ENCODE assay signal across 1 cellular context in the genomic region with DNA sequence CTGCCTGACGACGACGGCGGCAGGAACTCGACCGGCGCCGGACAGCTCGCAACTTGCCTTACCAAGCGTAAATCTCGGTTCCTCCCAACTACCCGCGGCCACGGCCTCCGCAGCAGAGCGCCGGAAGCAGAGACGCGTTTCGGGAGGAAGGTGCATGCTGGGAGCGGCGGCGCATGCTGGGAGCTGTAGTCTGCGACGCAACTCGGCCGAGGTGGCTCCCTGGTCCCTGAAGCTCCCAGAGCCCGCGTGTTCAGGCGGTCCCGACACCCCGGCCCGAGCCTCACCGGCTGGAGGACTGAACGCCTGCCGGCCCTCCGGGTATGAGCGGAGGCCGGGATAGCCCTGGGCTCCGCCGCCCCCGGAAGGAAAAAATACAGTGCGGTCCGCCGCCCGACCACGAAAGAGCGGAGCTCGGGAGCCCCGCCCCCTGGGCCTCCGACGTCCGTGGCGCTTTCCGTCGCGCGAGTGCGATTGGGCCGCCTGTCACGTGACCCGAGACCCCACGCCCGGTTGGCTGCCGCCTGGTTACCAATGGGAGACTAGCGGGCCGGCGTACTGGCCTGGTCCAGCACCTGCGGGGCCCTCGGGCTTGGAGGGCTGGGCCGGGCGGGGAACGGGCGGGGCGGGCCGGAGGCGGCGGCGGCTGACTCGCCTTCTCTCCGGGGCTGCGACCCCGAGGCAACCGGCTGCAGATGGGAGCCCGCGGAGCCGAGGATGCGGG.
TF ChIP-seq lines count a peak whose summit lies in the region.

A gene with protein sequence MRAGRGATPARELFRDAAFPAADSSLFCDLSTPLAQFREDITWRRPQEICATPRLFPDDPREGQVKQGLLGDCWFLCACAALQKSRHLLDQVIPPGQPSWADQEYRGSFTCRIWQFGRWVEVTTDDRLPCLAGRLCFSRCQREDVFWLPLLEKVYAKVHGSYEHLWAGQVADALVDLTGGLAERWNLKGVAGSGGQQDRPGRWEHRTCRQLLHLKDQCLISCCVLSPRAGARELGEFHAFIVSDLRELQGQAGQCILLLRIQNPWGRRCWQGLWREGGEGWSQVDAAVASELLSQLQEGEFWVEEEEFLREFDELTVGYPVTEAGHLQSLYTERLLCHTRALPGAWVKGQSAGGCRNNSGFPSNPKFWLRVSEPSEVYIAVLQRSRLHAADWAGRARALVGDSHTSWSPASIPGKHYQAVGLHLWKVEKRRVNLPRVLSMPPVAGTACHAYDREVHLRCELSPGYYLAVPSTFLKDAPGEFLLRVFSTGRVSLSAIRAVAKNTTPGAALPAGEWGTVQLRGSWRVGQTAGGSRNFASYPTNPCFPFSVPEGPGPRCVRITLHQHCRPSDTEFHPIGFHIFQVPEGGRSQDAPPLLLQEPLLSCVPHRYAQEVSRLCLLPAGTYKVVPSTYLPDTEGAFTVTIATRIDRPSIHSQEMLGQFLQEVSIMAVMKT (plus strand): TSS at position 537 of the 721 bp plus-strand sequence. CDS start 178 bp downstream, at position 715.

TF ChIP-seq in HepG2, 621 proteins besides CTCF, POLR2A, EP300 and RAD21 (continued from another document and continues in another):
- TF ChIP-seq, protein P1, sequence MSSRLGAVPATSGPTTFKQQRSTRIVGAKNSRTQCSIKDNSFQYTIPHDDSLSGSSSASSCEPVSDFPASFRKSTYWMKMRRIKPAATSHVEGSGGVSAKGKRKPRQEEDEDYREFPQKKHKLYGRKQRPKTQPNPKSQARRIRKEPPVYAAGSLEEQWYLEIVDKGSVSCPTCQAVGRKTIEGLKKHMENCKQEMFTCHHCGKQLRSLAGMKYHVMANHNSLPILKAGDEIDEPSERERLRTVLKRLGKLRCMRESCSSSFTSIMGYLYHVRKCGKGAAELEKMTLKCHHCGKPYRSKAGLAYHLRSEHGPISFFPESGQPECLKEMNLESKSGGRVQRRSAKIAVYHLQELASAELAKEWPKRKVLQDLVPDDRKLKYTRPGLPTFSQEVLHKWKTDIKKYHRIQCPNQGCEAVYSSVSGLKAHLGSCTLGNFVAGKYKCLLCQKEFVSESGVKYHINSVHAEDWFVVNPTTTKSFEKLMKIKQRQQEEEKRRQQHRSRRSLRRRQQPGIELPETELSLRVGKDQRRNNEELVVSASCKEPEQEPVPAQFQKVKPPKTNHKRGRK (CRISPR knock-in tag; IDR thresholded peaks at IDR 0.05) = peak; percentile 67; the same call in 1 of the 2 replicates
- TF ChIP-seq NAIF1 (CRISPR knock-in tag; IDR thresholded peaks at IDR 0.05; ENCODE audit: borderline replicate concordance) (0 out of 2 replicates have a peak, but pooled peaks have one; percentile 19), U2AF2 (IDR thresholded peaks at IDR 0.05; ENCODE audit: low read depth, low read length) (peak; percentile 78; the same call in 1 of the 2 replicates), ARNT (IDR thresholded peaks at IDR 0.05) (no peak), CEBPB (IDR thresholded peaks at IDR 0.05; ENCODE audit: borderline replicate concordance, low read depth, low read length) (no peak), PCBP2 (optimal IDR thresholded peaks at IDR 0.05; ENCODE audit: low read depth, low read length, poor library complexity, severe bottlenecking) (no peak), CREM (IDR thresholded peaks at IDR 0.05) (peak; percentile 97), CREM (CRISPR knock-in tag; IDR thresholded peaks at IDR 0.05) (no peak), ZNF12 (CRISPR knock-in tag; IDR thresholded peaks at IDR 0.05) (peak; percentile 69; the same call in 1 of the 2 replicates), CC2D1A (CRISPR knock-in tag; IDR thresholded peaks at IDR 0.05) (no peak), ZNF563 (CRISPR knock-in tag; IDR thresholded peaks at IDR 0.05) (peak; percentile 89), MYC (CRISPR knock-in tag; IDR thresholded peaks at IDR 0.05; ENCODE audit: borderline replicate concordance) (peak; percentile 87), ZSCAN21 (CRISPR knock-in tag; IDR thresholded peaks at IDR 0.05; ENCODE audit: borderline replicate concordance) (peak; percentile 28; the same call in 1 of the 2 replicates), ZNF777 (CRISPR knock-in tag; IDR thresholded peaks at IDR 0.05) (0 out of 2 replicates have a peak, but pooled peaks have one; percentile 47), EHMT2 (IDR thresholded peaks at IDR 0.05; ENCODE audit: borderline replicate concordance, low read depth, low read length) (no peak), AGO2 (optimal IDR thresholded peaks at IDR 0.05; ENCODE audit: low read depth, low read length) (peak; percentile 91), ZNF296 (CRISPR knock-in tag; conservative IDR thresholded peaks at IDR 0.05) (peak; percentile 80; the same call in 1 of the 2 replicates), MATR3 (CRISPR knock-in tag; IDR thresholded peaks at IDR 0.05) (no peak), ZNF780A (CRISPR knock-in tag; IDR thresholded peaks at IDR 0.05) (no peak), CHD2 (IDR thresholded peaks at IDR 0.05; ENCODE audit: low read depth, low read length) (peak; percentile 60), RFXANK (CRISPR knock-in tag; IDR thresholded peaks at IDR 0.05) (peak; percentile 59; the same call in 1 of the 2 replicates), ZNF350 (CRISPR knock-in tag; IDR thresholded peaks at IDR 0.05; ENCODE audit: borderline replicate concordance, low read depth) (peak; percentile 36; the same call in 1 of the 2 replicates), ZNF616 (CRISPR knock-in tag; IDR thresholded peaks at IDR 0.05; ENCODE audit: low read depth) (0 out of 2 replicates have a peak, but pooled peaks have one; percentile 17), HOXA7 (CRISPR knock-in tag; IDR thresholded peaks at IDR 0.05) (0 out of 2 replicates have a peak, but pooled peaks have one; percentile 76), ZNF75D (CRISPR knock-in tag; IDR thresholded peaks at IDR 0.05; ENCODE audit: borderline replicate concordance) (no peak), MXD4 (CRISPR knock-in tag; IDR thresholded peaks at IDR 0.05) (peak; percentile 65)
- TF ChIP-seq, protein P2, sequence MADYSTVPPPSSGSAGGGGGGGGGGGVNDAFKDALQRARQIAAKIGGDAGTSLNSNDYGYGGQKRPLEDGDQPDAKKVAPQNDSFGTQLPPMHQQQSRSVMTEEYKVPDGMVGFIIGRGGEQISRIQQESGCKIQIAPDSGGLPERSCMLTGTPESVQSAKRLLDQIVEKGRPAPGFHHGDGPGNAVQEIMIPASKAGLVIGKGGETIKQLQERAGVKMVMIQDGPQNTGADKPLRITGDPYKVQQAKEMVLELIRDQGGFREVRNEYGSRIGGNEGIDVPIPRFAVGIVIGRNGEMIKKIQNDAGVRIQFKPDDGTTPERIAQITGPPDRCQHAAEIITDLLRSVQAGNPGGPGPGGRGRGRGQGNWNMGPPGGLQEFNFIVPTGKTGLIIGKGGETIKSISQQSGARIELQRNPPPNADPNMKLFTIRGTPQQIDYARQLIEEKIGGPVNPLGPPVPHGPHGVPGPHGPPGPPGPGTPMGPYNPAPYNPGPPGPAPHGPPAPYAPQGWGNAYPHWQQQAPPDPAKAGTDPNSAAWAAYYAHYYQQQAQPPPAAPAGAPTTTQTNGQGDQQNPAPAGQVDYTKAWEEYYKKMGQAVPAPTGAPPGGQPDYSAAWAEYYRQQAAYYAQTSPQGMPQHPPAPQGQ (CRISPR knock-in tag; IDR thresholded peaks at IDR 0.05; ENCODE audit: borderline replicate concordance) = no peak; the same call in 1 of the 2 replicates
- TF ChIP-seq, protein P3, sequence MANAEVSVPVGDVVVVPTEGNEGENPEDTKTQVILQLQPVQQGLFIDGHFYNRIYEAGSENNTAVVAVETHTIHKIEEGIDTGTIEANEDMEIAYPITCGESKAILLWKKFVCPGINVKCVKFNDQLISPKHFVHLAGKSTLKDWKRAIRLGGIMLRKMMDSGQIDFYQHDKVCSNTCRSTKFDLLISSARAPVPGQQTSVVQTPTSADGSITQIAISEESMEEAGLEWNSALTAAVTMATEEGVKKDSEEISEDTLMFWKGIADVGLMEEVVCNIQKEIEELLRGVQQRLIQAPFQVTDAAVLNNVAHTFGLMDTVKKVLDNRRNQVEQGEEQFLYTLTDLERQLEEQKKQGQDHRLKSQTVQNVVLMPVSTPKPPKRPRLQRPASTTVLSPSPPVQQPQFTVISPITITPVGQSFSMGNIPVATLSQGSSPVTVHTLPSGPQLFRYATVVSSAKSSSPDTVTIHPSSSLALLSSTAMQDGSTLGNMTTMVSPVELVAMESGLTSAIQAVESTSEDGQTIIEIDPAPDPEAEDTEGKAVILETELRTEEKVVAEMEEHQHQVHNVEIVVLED (CRISPR knock-in tag; IDR thresholded peaks at IDR 0.05; ENCODE audit: borderline replicate concordance) = peak; percentile 98
- TF ChIP-seq, protein P4, sequence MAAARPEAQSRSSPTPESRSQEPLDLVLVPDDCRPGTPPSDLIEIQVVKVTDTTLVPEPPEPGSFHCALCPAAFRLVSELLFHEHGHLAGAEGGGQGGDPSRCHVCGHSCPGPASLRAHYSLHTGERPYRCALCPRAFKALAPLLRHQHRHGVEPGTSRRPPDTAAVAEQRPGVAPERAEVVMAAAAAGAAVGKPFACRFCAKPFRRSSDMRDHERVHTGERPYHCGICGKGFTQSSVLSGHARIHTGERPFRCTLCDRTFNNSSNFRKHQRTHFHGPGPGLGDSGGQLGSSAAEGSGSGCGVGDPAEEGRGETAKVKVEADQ (CRISPR knock-in tag; IDR thresholded peaks at IDR 0.05; ENCODE audit: borderline replicate concordance) = no peak; the same call in 1 of the 2 replicates
- TF ChIP-seq, protein P5, sequence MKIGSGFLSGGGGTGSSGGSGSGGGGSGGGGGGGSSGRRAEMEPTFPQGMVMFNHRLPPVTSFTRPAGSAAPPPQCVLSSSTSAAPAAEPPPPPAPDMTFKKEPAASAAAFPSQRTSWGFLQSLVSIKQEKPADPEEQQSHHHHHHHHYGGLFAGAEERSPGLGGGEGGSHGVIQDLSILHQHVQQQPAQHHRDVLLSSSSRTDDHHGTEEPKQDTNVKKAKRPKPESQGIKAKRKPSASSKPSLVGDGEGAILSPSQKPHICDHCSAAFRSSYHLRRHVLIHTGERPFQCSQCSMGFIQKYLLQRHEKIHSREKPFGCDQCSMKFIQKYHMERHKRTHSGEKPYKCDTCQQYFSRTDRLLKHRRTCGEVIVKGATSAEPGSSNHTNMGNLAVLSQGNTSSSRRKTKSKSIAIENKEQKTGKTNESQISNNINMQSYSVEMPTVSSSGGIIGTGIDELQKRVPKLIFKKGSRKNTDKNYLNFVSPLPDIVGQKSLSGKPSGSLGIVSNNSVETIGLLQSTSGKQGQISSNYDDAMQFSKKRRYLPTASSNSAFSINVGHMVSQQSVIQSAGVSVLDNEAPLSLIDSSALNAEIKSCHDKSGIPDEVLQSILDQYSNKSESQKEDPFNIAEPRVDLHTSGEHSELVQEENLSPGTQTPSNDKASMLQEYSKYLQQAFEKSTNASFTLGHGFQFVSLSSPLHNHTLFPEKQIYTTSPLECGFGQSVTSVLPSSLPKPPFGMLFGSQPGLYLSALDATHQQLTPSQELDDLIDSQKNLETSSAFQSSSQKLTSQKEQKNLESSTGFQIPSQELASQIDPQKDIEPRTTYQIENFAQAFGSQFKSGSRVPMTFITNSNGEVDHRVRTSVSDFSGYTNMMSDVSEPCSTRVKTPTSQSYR (CRISPR knock-in tag; IDR thresholded peaks at IDR 0.05; ENCODE audit: borderline replicate concordance) = peak; percentile 26; the same call in 1 of the 2 replicates
- TF ChIP-seq, protein P6, sequence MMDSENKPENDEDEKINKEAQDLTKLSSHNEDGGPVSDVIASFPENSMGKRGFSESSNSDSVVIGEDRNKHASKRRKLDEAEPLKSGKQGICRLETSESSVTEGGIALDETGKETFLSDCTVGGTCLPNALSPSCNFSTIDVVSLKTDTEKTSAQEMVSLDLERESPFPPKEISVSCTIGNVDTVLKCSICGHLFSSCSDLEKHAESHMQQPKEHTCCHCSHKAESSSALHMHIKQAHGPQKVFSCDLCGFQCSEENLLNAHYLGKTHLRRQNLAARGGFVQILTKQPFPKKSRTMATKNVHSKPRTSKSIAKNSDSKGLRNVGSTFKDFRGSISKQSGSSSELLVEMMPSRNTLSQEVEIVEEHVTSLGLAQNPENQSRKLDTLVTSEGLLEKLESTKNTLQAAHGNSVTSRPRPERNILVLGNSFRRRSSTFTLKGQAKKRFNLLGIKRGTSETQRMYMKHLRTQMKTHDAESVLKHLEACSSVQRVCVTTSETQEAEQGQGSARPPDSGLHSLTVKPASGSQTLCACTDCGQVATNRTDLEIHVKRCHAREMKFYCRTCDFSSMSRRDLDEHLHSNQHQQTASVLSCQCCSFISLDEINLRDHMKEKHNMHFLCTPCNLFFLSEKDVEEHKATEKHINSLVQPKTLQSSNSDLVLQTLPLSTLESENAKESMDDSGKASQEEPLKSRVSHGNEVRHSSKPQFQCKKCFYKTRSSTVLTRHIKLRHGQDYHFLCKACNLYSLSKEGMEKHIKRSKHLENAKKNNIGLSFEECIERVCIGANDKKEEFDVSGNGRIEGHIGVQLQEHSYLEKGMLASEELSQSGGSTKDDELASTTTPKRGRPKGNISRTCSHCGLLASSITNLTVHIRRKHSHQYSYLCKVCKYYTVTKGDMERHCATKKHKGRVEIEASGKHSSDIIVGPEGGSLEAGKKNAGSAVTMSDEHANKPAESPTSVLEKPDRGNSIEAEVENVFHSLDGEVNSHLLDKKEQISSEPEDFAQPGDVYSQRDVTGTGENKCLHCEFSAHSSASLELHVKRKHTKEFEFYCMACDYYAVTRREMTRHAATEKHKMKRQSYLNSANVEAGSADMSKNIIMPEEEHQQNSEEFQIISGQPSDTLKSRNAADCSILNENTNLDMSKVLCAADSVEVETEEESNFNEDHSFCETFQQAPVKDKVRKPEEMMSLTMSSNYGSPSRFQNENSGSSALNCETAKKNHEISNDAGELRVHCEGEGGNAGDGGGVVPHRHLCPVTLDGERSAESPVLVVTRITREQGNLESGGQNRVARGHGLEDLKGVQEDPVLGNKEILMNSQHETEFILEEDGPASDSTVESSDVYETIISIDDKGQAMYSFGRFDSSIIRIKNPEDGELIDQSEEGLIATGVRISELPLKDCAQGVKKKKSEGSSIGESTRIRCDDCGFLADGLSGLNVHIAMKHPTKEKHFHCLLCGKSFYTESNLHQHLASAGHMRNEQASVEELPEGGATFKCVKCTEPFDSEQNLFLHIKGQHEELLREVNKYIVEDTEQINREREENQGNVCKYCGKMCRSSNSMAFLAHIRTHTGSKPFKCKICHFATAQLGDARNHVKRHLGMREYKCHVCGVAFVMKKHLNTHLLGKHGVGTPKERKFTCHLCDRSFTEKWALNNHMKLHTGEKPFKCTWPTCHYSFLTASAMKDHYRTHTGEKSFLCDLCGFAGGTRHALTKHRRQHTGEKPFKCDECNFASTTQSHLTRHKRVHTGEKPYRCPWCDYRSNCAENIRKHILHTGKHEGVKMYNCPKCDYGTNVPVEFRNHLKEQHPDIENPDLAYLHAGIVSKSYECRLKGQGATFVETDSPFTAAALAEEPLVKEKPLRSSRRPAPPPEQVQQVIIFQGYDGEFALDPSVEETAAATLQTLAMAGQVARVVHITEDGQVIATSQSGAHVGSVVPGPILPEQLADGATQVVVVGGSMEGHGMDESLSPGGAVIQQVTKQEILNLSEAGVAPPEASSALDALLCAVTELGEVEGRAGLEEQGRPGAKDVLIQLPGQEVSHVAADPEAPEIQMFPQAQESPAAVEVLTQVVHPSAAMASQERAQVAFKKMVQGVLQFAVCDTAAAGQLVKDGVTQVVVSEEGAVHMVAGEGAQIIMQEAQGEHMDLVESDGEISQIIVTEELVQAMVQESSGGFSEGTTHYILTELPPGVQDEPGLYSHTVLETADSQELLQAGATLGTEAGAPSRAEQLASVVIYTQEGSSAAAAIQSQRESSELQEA (CRISPR knock-in tag; IDR thresholded peaks at IDR 0.05; ENCODE audit: not compliant biosample characterization) = no peak
- TF ChIP-seq, protein P7, sequence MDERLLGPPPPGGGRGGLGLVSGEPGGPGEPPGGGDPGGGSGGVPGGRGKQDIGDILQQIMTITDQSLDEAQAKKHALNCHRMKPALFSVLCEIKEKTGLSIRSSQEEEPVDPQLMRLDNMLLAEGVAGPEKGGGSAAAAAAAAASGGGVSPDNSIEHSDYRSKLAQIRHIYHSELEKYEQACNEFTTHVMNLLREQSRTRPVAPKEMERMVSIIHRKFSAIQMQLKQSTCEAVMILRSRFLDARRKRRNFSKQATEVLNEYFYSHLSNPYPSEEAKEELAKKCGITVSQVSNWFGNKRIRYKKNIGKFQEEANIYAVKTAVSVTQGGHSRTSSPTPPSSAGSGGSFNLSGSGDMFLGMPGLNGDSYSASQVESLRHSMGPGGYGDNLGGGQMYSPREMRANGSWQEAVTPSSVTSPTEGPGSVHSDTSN (CRISPR knock-in tag; IDR thresholded peaks at IDR 0.05) = no peak
